Comparison of ENCODE assay signal across 9 cellular contexts in genomic region chr20:20668639-20669038, GRCh38. TPM values are rescaled to one million over a fixed set of nuclear protein-coding genes. Genes with fewer than 3 reads are reported as not detected.
DNase-seq lines count a peak whose midpoint lies in the region; ATAC-seq and TF ChIP-seq lines count a peak whose summit lies in the region.
"Had no signal": no experiment of that assay in that cellular context is flagged by ENCODE, and none has a peak within 500 bp of the region (broad histone marks: within the 10 kb centered on the region; RNA-seq: fewer than 3 reads in every experiment).

No MANE protein-coding gene starts in this region.

- TF ChIP-seq POLR2A in stomach (IDR thresholded peaks at IDR 0.05) (no peak), uterus (IDR thresholded peaks at IDR 0.05) (no peak)

- POLR2A ChIA-PET in CD4-positive, alpha-beta T cell (lab: Charles Lee) = no interaction called here

- TF ChIP-seq CTCF in OCI-LY3 (IDR thresholded peaks at IDR 0.05; ENCODE audit: low read depth, low read length) (no peak), stomach (IDR thresholded peaks at IDR 0.05) (no peak), uterus (IDR thresholded peaks at IDR 0.05) (no peak)
- TF ChIP-seq CTCF in CD4-positive, alpha-beta T cell (IDR thresholded peaks at IDR 0.05) = no peak

- no peak overlapping the region for H2AFZ ChIP-seq in OCI-LY3 (ENCODE audit: low read depth, low read length)

- H3K27ac Mint-ChIP-seq in naive B cell = peak overlapping the region in 3 of 6 donors; percentile 9 to 67 (median 17)
- no peak overlapping the region for H3K27ac Mint-ChIP-seq in activated T-helper 2 cell treated with anti-CD3 and anti-CD28 coated beads, Interferon-gamma antibody, Interleukin-2, Interleukin-4, amounts not matched to agents 10 μg/mL and 5 μg/mL and 100 μg/mL, durations not matched to agents 14 hours and 24 hours and 36 hours
- no peak overlapping the region for H3K27ac Mint-ChIP-seq in CD4-positive, alpha-beta T cell
- H3K27ac Mint-ChIP-seq: activated naive CD8-positive, alpha-beta T cell had no signal

- peak overlapping the region; percentile 59 for H3K4me2 ChIP-seq in OCI-LY3 (ENCODE audit: low read length)

- WGBS in stomach, 5 donors = 9 to 27% (median 20%) methylated on average over 1 of the region's 1 CpG

- no peaks in the 10 kb centered on the region for H4K20me1 ChIP-seq in OCI-LY3 (ENCODE audit: insufficient read depth, low read length)

- H3K9ac ChIP-seq in OCI-LY3 (ENCODE audit: low read length) = no peak overlapping the region

- H3K4me3 ChIP-seq in OCI-LY3 (ENCODE audit: low read length) (peak overlapping the region; percentile 25; the same call in 1 of the 2 replicates), stomach (no peak overlapping the region), uterus (no peak overlapping the region)

- DNase-seq in naive B cell = peak; percentile 63
- no peak for DNase-seq in stomach
- no peak for DNase-seq in uterus
- no peak for DNase-seq in activated T-helper 2 cell treated with anti-CD3 and anti-CD28 coated beads, Interferon-gamma antibody, Interleukin-2, Interleukin-4, amounts not matched to agents 10 μg/mL and 5 μg/mL and 100 μg/mL, durations not matched to agents 14 hours and 24 hours and 36 hours (ENCODE audit: low spot score)
- DNase-seq in CD4-positive, alpha-beta T cell = no peak

- H3K4me1 Mint-ChIP-seq in naive B cell = peaks cover 34 to 55% (median 43%) of the 10 kb centered on the region in 3 donors
- peaks cover 15% of the 10 kb centered on the region for H3K4me1 Mint-ChIP-seq in activated T-helper 2 cell treated with anti-CD3 and anti-CD28 coated beads, Interferon-gamma antibody, Interleukin-2, Interleukin-4, amounts not matched to agents 10 μg/mL and 5 μg/mL and 100 μg/mL, durations not matched to agents 14 hours and 24 hours and 36 hours (ENCODE audit: low read depth)
- peaks cover 41% of the 10 kb centered on the region for H3K4me1 Mint-ChIP-seq in CD4-positive, alpha-beta T cell (ENCODE audit: low read depth)

- no peaks in the 10 kb centered on the region for H3K9me3 Mint-ChIP-seq in naive B cell
- H3K9me3 Mint-ChIP-seq in activated T-helper 2 cell treated with anti-CD3 and anti-CD28 coated beads, Interferon-gamma antibody, Interleukin-2, Interleukin-4, amounts not matched to agents 10 μg/mL and 5 μg/mL and 100 μg/mL, durations not matched to agents 14 hours and 24 hours and 36 hours = no peaks in the 10 kb centered on the region
- H3K9me3 Mint-ChIP-seq in CD4-positive, alpha-beta T cell = no peaks in the 10 kb centered on the region

- TF ChIP-seq EP300 in stomach (IDR thresholded peaks at IDR 0.05) = no peak

- CTCF ChIA-PET in CD4-positive, alpha-beta T cell (lab: Charles Lee) = no interaction called here

- H3K36me3 ChIP-seq in OCI-LY3 (replicated peaks; ENCODE audit: low read depth, low read length) (no peaks in the 10 kb centered on the region), stomach (peaks cover 0 to 5% (median 0%) of the 10 kb centered on the region in 4 donors), uterus (no peaks in the 10 kb centered on the region)

- peak overlapping the region; percentile 47 for H3K27ac ChIP-seq in OCI-LY3 (ENCODE audit: low read length)
- no peak overlapping the region for H3K27ac ChIP-seq in stomach
- H3K27ac ChIP-seq in uterus = no peak overlapping the region
- no peak overlapping the region for H3K27ac ChIP-seq in CD4-positive, alpha-beta T cell (ENCODE audit: low read depth, low read length)

- intact Hi-C loops in stomach (cut with DNase I; ENCODE audit: low total_unique reads) (loop anchor here (10.0 kb wide), 1 partner anchor 156 kb away; no protein-coding TSS in a partner anchor), uterus (cut with DNase I; ENCODE audit: low total_unique reads) (no loop called here)
- intact Hi-C loops in activated T-helper 2 cell treated with anti-CD3 and anti-CD28 coated beads, Interferon-gamma antibody, Interleukin-2, Interleukin-4, amounts not matched to agents 10 μg/mL and 5 μg/mL and 100 μg/mL, durations not matched to agents 14 hours and 24 hours and 36 hours (cut with micrococcal nuclease) = no loop called here
- intact Hi-C loops in CD4-positive, alpha-beta T cell (cut with DNase I, micrococcal nuclease) = no loop called here

- no peaks in the 10 kb centered on the region for H3K79me2 ChIP-seq in OCI-LY3 (ENCODE audit: low read length)

- H3K4me3 Mint-ChIP-seq in naive B cell = peak overlapping the region in 5 of 8 donors; percentile 5 to 81 (median 54)
- no peak overlapping the region for H3K4me3 Mint-ChIP-seq in activated T-helper 2 cell treated with anti-CD3 and anti-CD28 coated beads, Interferon-gamma antibody, Interleukin-2, Interleukin-4, amounts not matched to agents 10 μg/mL and 5 μg/mL and 100 μg/mL, durations not matched to agents 14 hours and 24 hours and 36 hours (ENCODE audit: low read depth)
- no peak overlapping the region for H3K4me3 Mint-ChIP-seq in CD4-positive, alpha-beta T cell
- H3K4me3 Mint-ChIP-seq: activated naive CD8-positive, alpha-beta T cell had no signal

- no peaks in the 10 kb centered on the region for H3K9me3 ChIP-seq in OCI-LY3 (ENCODE audit: insufficient read depth, low read length)
- H3K9me3 ChIP-seq in stomach = no peaks in the 10 kb centered on the region
- H3K9me3 ChIP-seq in uterus = no peaks in the 10 kb centered on the region
- no peaks in the 10 kb centered on the region for H3K9me3 ChIP-seq in CD4-positive, alpha-beta T cell (ENCODE audit: control insufficient read depth, low read length)

- H3K27me3 Mint-ChIP-seq in naive B cell = no peaks in the 10 kb centered on the region
- no peaks in the 10 kb centered on the region for H3K27me3 Mint-ChIP-seq in activated T-helper 2 cell treated with anti-CD3 and anti-CD28 coated beads, Interferon-gamma antibody, Interleukin-2, Interleukin-4, amounts not matched to agents 10 μg/mL and 5 μg/mL and 100 μg/mL, durations not matched to agents 14 hours and 24 hours and 36 hours (ENCODE audit: low read depth)
- no peaks in the 10 kb centered on the region for H3K27me3 Mint-ChIP-seq in CD4-positive, alpha-beta T cell
- H3K27me3 Mint-ChIP-seq: activated naive CD8-positive, alpha-beta T cell had no signal

- peak; percentile 99 for ATAC-seq in GM18907 (IDR thresholded peaks at IDR 0.05; ENCODE audit: unreplicated experiment)
- peak; percentile 99 for ATAC-seq in HG02870 (IDR thresholded peaks at IDR 0.05; ENCODE audit: unreplicated experiment)
- peak; percentile 100 for ATAC-seq in naive B cell (ENCODE audit: low read depth in 2 of 2)
- ATAC-seq in CD4-positive, alpha-beta T cell (ENCODE audit: poor library complexity) = no peak

- H3K27me3 ChIP-seq in OCI-LY3 (ENCODE audit: low read depth, low read length) = peaks cover 5% of the 10 kb centered on the region; the same call in 1 of the 2 replicates
- H3K27me3 ChIP-seq in stomach = no peaks in the 10 kb centered on the region
- no peaks in the 10 kb centered on the region for H3K27me3 ChIP-seq in uterus
- H3K27me3 ChIP-seq in CD4-positive, alpha-beta T cell (ENCODE audit: control insufficient read depth, insufficient read depth, low read length) = no peaks in the 10 kb centered on the region

- H3K4me1 ChIP-seq in OCI-LY3 (ENCODE audit: low read length) (peaks cover 25% of the 10 kb centered on the region), stomach (peaks cover 15 to 37% (median 22%) of the 10 kb centered on the region in 4 donors), uterus (no peaks in the 10 kb centered on the region)

- H3K36me3 Mint-ChIP-seq in naive B cell = no peaks in the 10 kb centered on the region
- peaks cover 3% of the 10 kb centered on the region for H3K36me3 Mint-ChIP-seq in activated T-helper 2 cell treated with anti-CD3 and anti-CD28 coated beads, Interferon-gamma antibody, Interleukin-2, Interleukin-4, amounts not matched to agents 10 μg/mL and 5 μg/mL and 100 μg/mL, durations not matched to agents 14 hours and 24 hours and 36 hours (ENCODE audit: low read depth)
- H3K36me3 Mint-ChIP-seq in CD4-positive, alpha-beta T cell (ENCODE audit: low read depth) = peaks cover 20% of the 10 kb centered on the region

RNA-seq across cellular contexts. Expression of gene RALGAPA2, which starts 43.8 kb away (rescaled TPM):
- polyA plus RNA-seq in naive B cell (ENCODE audit: low read depth in 6 of 6) (1 to 10 TPM; 3.6 to 7.3 (median 5.5) TPM), stomach (10 to 100 TPM in 1 of 3 donors, 1 to 10 TPM in 2; 4.3 to 12.1 (median 8.6) TPM)
- total RNA-seq in stomach (100 to 1,000 TPM in 2 of 5 donors, 10 to 100 TPM in 3; 37.1 to 159 (median 71.2) TPM), uterus (10 to 100 TPM; 25.9 to 48.9 (median 38.6) TPM)
- 22.1 and 25.0 TPM in 2 replicates for total RNA-seq in activated T-helper 2 cell treated with anti-CD3 and anti-CD28 coated beads, Interferon-gamma antibody, Interleukin-2, Interleukin-4, amounts not matched to agents 10 μg/mL and 5 μg/mL and 100 μg/mL, durations not matched to agents 14 hours and 24 hours and 36 hours
- total RNA-seq in CD4-positive, alpha-beta T cell = 10 to 100 TPM; 21.2 to 21.9 TPM

Comparison
In these comparisons a context has a peak if more than half of its experiments do, and no peak if none do; other contexts are left out.
1. H3K4me3 Mint-ChIP-seq: peak in naive B cell (5 of 8); none in activated T-helper 2 cell treated with anti-CD3 and anti-CD28 coated beads, Interferon-gamma antibody, Interleukin-2, Interleukin-4, amounts not matched to agents 10 μg/mL and 5 μg/mL and 100 μg/mL, durations not matched to agents 14 hours and 24 hours and 36 hours (single experiment) and CD4-positive, alpha-beta T cell (single experiment).